Comparison of ENCODE assay signal across 8 cellular contexts in the genomic region with DNA sequence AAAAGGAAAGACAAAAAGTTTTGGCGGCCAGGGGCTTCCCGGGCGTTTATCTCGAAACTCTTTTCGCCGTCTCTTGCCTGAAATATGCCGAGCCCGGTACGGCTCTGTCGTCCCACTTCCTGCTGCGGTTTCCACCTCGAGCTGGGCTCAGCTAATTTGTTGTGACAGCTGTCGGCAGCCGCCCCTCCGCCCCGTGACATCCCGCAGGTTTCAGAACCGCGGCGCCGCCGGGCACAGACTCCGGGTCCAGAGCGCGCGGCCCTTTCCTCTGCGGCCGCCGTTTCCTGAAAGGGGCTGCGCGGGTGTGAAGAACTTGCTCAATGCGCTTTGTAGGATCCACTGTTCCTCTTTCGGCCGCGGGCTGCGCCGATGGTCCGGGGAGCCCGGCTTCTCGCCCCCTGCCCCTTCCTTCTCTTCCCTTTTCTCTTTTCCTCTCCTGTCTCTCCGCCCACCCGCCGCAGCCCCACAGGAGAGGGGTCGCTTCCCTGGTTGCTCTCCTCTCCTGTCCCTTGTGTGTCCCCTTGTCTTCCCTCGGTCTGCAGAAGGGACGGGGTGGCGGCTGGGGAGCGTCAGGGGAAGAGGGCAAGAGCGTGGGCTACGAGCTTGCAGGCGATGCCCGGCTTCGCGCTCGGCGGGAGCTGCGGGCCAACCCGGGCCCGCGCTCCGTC. TPM values are rescaled to one million over a fixed set of nuclear protein-coding genes. Genes with fewer than 3 reads are reported as not detected.
DNase-seq lines count a peak whose midpoint lies in the region; ATAC-seq, FAIRE-seq and TF ChIP-seq lines count a peak whose summit lies in the region.

No MANE protein-coding gene starts in this region.

- CTCF ChIA-PET in activated CD8-positive, alpha-beta memory T cell treated with anti-CD3 and anti-CD28 coated beads, Interleukin-2, amount 10 ng/mL, durations not matched to agents 7 days and 5 days (lab: Charles Lee) = interaction anchor here (0.5 to 6.2 kb wide), 14 partner anchors 10 to 545 kb away, joined by 3 to 70 read pairs (median 5); partner anchors contain the start of genes ANKRD39 and NEURL3
- CTCF ChIA-PET in endothelial cell of umbilical vein (lab: Charles Lee) = interaction anchor here (3.3 to 8.7 kb wide), 2 partner anchors 9 to 15 kb away, joined by 32 to 130 read pairs; no protein-coding TSS in a partner anchor

- H2AFZ ChIP-seq in endothelial cell of umbilical vein (ENCODE audit: low read depth, low read length) = no peak overlapping the region

- H3K4me3 ChIP-seq in endothelial cell of umbilical vein (replicated peaks in 1 of 3; ENCODE audit: insufficient read depth in 1 of 3, low read depth in 1 of 3, low read length in 3 of 3) (peak overlapping the region; percentile 38 to 77 (median 56)), muscle layer of colon (ENCODE audit: low read depth in 1 of 2, low read length in 2 of 2) (peak overlapping the region; percentile 64 to 84)

- intact Hi-C loops in endothelial cell of umbilical vein (cut with micrococcal nuclease) = loop anchor here (2.0 to 5.0 kb wide), 3 partner anchors 102 to 280 kb away; partner anchors contain the start of genes CNNM3, CNNM4 and KANSL3

- H3K36me3 Mint-ChIP-seq in activated CD8-positive, alpha-beta memory T cell treated with anti-CD3 and anti-CD28 coated beads, Interleukin-2, amount 10 ng/mL, durations not matched to agents 7 days and 5 days = peaks cover 22% of the 10 kb centered on the region

- peak; percentile 63 for FAIRE-seq in endothelial cell of umbilical vein (lab: Jason Lieb, UNC)

- TF ChIP-seq POLR2A in endothelial cell of umbilical vein (IDR thresholded peaks at IDR 0.05; ENCODE audit: low read depth, low read length) = no peak

- peaks cover 67% of the 10 kb centered on the region for H3K4me1 Mint-ChIP-seq in activated CD8-positive, alpha-beta memory T cell treated with anti-CD3 and anti-CD28 coated beads, Interleukin-2, amount 10 ng/mL, durations not matched to agents 7 days and 5 days

- TSS peak; percentile 28 for BruUV-seq in endothelial cell of umbilical vein (replicated peaks; lab: Mats Ljungman, UMichigan)

- dilution Hi-C loops in endothelial cell of umbilical vein (cut with MboI; ENCODE audit: extremely low pct_ligation_motif_present, low sequenced_read_pairs) = no loop called here

- H3K4me2 ChIP-seq in endothelial cell of umbilical vein (ENCODE audit: insufficient read depth, low read length) = peak overlapping the region; percentile 90

- H3K79me2 ChIP-seq in endothelial cell of umbilical vein (ENCODE audit: control insufficient read depth, insufficient read depth, low read length) = peaks cover 37% of the 10 kb centered on the region

- H3K36me3 ChIP-seq in endothelial cell of umbilical vein (ENCODE audit: control insufficient read depth in 2 of 2, extremely low read depth in 1 of 2, insufficient read depth in 2 of 2, low read length in 2 of 2) (peaks cover 0 to 2% of the 10 kb centered on the region in 2 experiments), muscle layer of colon (ENCODE audit: insufficient read depth, low read length) (no peaks in the 10 kb centered on the region)

- H3K27me3 ChIP-seq in endothelial cell of umbilical vein (ENCODE audit: control insufficient read depth in 2 of 2, insufficient read depth in 2 of 2, low read length in 2 of 2) (no peaks in the 10 kb centered on the region), muscle layer of colon (ENCODE audit: control insufficient read depth in 1 of 2, insufficient read depth in 2 of 2, low read length in 2 of 2) (no peaks in the 10 kb centered on the region)

- peak overlapping the region; percentile 97 for H3K9ac ChIP-seq in endothelial cell of umbilical vein (replicated peaks; ENCODE audit: extremely low read depth, insufficient read depth, low read length)
- peak overlapping the region; percentile 58 for H3K9ac ChIP-seq in muscle layer of colon (ENCODE audit: low read length)

- no peak for TF ChIP-seq CTCF in endothelial cell of umbilical vein (IDR thresholded peaks at IDR 0.05; ENCODE audit: extremely low read depth in 1 of 2, insufficient read depth in 1 of 2, low read depth in 1 of 2, low read length in 2 of 2)

- POLR2A ChIA-PET in endothelial cell of umbilical vein (lab: Charles Lee) = interaction anchor here (0.9 kb wide), 1 partner anchor 9 kb away, joined by 7 read pairs; no protein-coding TSS in a partner anchor

- DNase-seq in DMS79 treated with DMSO at 0.1 percent for 48 hours (lab: John Stamatoyannopoulos, UW) (peak; percentile 18), DMS79 (lab: John Stamatoyannopoulos, UW) (no peak), NOMO-1 (lab: John Stamatoyannopoulos, UW; ENCODE audit: unreplicated experiment in 2 of 2) (peak; percentile 91 to 92), endothelial cell of umbilical vein (ENCODE audit: low read depth, low spot score) (peak; percentile 64)
- DNase-seq in activated CD8-positive, alpha-beta memory T cell treated with anti-CD3 and anti-CD28 coated beads, Interleukin-2, amount 10 ng/mL, durations not matched to agents 7 days and 5 days = peak; percentile 97
- DNase-seq in stimulated activated CD8-positive, alpha-beta memory T cell treated with anti-CD3 and anti-CD28 coated beads, Interleukin-7, amount 100 ng/mL, for 48 hours (ENCODE audit: extremely low read depth in 1 of 2, low read depth in 1 of 2) = peak; percentile 81 to 86

- H3K27me3 Mint-ChIP-seq in activated CD8-positive, alpha-beta memory T cell treated with anti-CD3 and anti-CD28 coated beads, Interleukin-2, amount 10 ng/mL, durations not matched to agents 7 days and 5 days = no peaks in the 10 kb centered on the region

- no peaks in the 10 kb centered on the region for H3K9me3 ChIP-seq in endothelial cell of umbilical vein (replicated peaks; ENCODE audit: control insufficient read depth, insufficient read depth, low read length)
- no peaks in the 10 kb centered on the region for H3K9me3 ChIP-seq in muscle layer of colon (ENCODE audit: low read length)

- peak; percentile 47 for ATAC-seq in HG02943 (IDR thresholded peaks at IDR 0.05; ENCODE audit: low read depth, unreplicated experiment)
- ATAC-seq in activated CD8-positive, alpha-beta memory T cell treated with anti-CD3 and anti-CD28 coated beads, Interleukin-2, amount 10 ng/mL, durations not matched to agents 7 days and 5 days = peak; percentile 56

- H3K27ac ChIP-seq in endothelial cell of umbilical vein (ENCODE audit: insufficient read depth, low read depth, low read length) (peak overlapping the region; percentile 67), muscle layer of colon (ENCODE audit: low read depth, low read length) (peak overlapping the region; percentile 92)

- H3K4me3 Mint-ChIP-seq in activated CD8-positive, alpha-beta memory T cell treated with anti-CD3 and anti-CD28 coated beads, Interleukin-2, amount 10 ng/mL, durations not matched to agents 7 days and 5 days = peak overlapping the region; percentile 90

- no peaks in the 10 kb centered on the region for H3K9me3 Mint-ChIP-seq in activated CD8-positive, alpha-beta memory T cell treated with anti-CD3 and anti-CD28 coated beads, Interleukin-2, amount 10 ng/mL, durations not matched to agents 7 days and 5 days (ENCODE audit: low read depth)

- peaks cover 2% of the 10 kb centered on the region for H4K20me1 ChIP-seq in endothelial cell of umbilical vein (replicated peaks; ENCODE audit: control insufficient read depth, extremely low read depth, insufficient read depth, low read length)

- no peaks in the 10 kb centered on the region for H3K9me1 ChIP-seq in endothelial cell of umbilical vein (replicated peaks; ENCODE audit: control insufficient read depth, extremely low read depth, insufficient read depth, low read length)

- peaks cover 27% of the 10 kb centered on the region for H3K4me1 ChIP-seq in endothelial cell of umbilical vein (ENCODE audit: control insufficient read depth, extremely low read depth, insufficient read depth, low read length)
- peaks cover 49% of the 10 kb centered on the region for H3K4me1 ChIP-seq in muscle layer of colon (ENCODE audit: insufficient read depth, low read length)

- H3K27ac Mint-ChIP-seq in activated CD8-positive, alpha-beta memory T cell treated with anti-CD3 and anti-CD28 coated beads, Interleukin-2, amount 10 ng/mL, durations not matched to agents 7 days and 5 days = peak overlapping the region; percentile 94

TF ChIP-seq in endothelial cell of umbilical vein, 7 proteins besides CTCF, POLR2A, EP300 and RAD21 (continues in another document):
- TF ChIP-seq EZH2 (IDR thresholded peaks at IDR 0.05; ENCODE audit: borderline replicate concordance, low read depth, low read length, severe bottlenecking) (no peak), MYC (IDR thresholded peaks at IDR 0.05; ENCODE audit: low read depth, low read length) (no peak), FOS (IDR thresholded peaks at IDR 0.05; ENCODE audit: borderline replicate concordance, insufficient read depth, low read length) (no peak)
- TF ChIP-seq, protein P1, sequence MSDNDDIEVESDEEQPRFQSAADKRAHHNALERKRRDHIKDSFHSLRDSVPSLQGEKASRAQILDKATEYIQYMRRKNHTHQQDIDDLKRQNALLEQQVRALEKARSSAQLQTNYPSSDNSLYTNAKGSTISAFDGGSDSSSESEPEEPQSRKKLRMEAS (IDR thresholded peaks at IDR 0.05; ENCODE audit: insufficient read depth, insufficient read length) = no peak

RNA-seq across cellular contexts. Expression of gene ARID5A, which starts 0.6 kb away (rescaled TPM):
- 10 to 100 TPM; 57.9 to 70.5 TPM for total RNA-seq in activated CD8-positive, alpha-beta memory T cell treated with anti-CD3 and anti-CD28 coated beads, Interleukin-2, amount 10 ng/mL, durations not matched to agents 7 days and 5 days
- 24.7 and 29.0 TPM in 2 replicates for total RNA-seq in endothelial cell of umbilical vein
- 18.0 and 24.0 TPM in 2 replicates for polyA plus RNA-seq in endothelial cell of umbilical vein
- polyA plus RNA-seq in endothelial cell of umbilical vein (2011; cell fraction: cytosol; rRNA removed) = 11.9 and 19.8 TPM in 2 replicates
- 31.6 and 44.1 TPM in 2 replicates for polyA plus RNA-seq in endothelial cell of umbilical vein (2011; cell fraction: nucleus; rRNA removed)
- 14.6 and 18.7 TPM in 2 replicates for polyA plus RNA-seq in endothelial cell of umbilical vein (2012)
- 9.5 and 11.3 TPM in 2 replicates for polyA minus RNA-seq in endothelial cell of umbilical vein
- polyA minus RNA-seq in endothelial cell of umbilical vein (2011; cell fraction: cytosol; rRNA and poly(A)+ RNA removed) = 1.6 TPM
- 11.0 and 22.2 TPM in 2 replicates for polyA minus RNA-seq in endothelial cell of umbilical vein (2011; cell fraction: nucleus; rRNA and poly(A)+ RNA removed)

RNA-seq across cellular contexts. Expression of gene NEURL3, which starts 32.0 kb away (rescaled TPM):
- total RNA-seq in activated CD8-positive, alpha-beta memory T cell treated with anti-CD3 and anti-CD28 coated beads, Interleukin-2, amount 10 ng/mL, durations not matched to agents 7 days and 5 days = under 1 TPM; 0.38 to 0.52 TPM
- total RNA-seq in endothelial cell of umbilical vein = not detected in 2 replicates
- polyA plus RNA-seq in endothelial cell of umbilical vein = 0.08 TPM in 1 of 2 replicates, not detected in the other
- polyA plus RNA-seq in endothelial cell of umbilical vein (2011; cell fraction: cytosol; rRNA removed) = 0.04 and 0.06 TPM in 2 replicates
- not detected in 2 replicates for polyA plus RNA-seq in endothelial cell of umbilical vein (2011; cell fraction: nucleus; rRNA removed)
- not detected in 2 replicates for polyA plus RNA-seq in endothelial cell of umbilical vein (2012)
- not detected in 2 replicates for polyA minus RNA-seq in endothelial cell of umbilical vein
- not detected for polyA minus RNA-seq in endothelial cell of umbilical vein (2011; cell fraction: cytosol; rRNA and poly(A)+ RNA removed)
- not detected in 2 replicates for polyA minus RNA-seq in endothelial cell of umbilical vein (2011; cell fraction: nucleus; rRNA and poly(A)+ RNA removed)
